26 cellular contexts compared by ENCODE assay signal in the genomic region with DNA sequence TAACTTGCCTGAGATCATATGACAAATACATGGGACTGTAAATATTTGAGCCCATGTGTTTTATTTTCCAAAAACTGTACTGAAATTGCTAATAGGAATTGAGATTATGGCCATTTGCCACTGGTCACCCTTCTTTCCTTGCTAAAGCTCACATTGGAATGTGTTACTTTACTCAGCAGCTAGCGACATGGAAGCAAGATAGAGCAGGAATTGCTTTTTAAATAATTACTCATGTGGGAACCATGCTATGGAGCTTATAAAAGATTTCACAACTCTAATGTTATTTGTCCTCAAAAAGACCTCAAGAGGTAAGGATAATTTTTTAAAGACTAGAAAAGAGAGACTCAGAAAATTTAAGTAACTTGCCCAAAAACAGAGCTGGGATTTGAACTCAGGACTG. TPM values are rescaled to one million over a fixed set of nuclear protein-coding genes. Genes with fewer than 3 reads are reported as not detected.
A peak's percentile ranks its signal among the peaks of the same experiment; 100 is the strongest.
DNase-seq lines count a peak whose midpoint lies in the region; ATAC-seq, FAIRE-seq and TF ChIP-seq lines count a peak whose summit lies in the region.
"Had no signal": no experiment of that assay in that cellular context is flagged by ENCODE, and none has a peak within 500 bp of the region (broad histone marks: within the 10 kb centered on the region; RNA-seq: fewer than 3 reads in every experiment).

No MANE protein-coding gene starts in this region.

- peaks cover 2% of the 10 kb centered on the region for H3K36me3 Mint-ChIP-seq in chondrocyte (ENCODE audit: low read depth)

- peaks cover 3% of the 10 kb centered on the region for H3K27me3 Mint-ChIP-seq in chondrocyte (ENCODE audit: low read depth)
- H3K27me3 Mint-ChIP-seq: central memory CD8-positive, alpha-beta T cell had no signal

- no peak for FAIRE-seq in HTR-8/SVneo (lab: Jason Lieb, UNC)
- FAIRE-seq: TTC549 had no signal

- peak; percentile 56 for ATAC-seq in PC-3
- no peak for ATAC-seq in psoas muscle
- no peak for ATAC-seq in HG02763 (IDR thresholded peaks at IDR 0.05; ENCODE audit: unreplicated experiment)
- no peak for ATAC-seq in HG02870 (IDR thresholded peaks at IDR 0.05; ENCODE audit: unreplicated experiment)

- intact Hi-C loops in PC-3 (cut with micrococcal nuclease), result loop anchor here (5.0 kb wide), 1 partner anchor 106 kb away; no protein-coding TSS in a partner anchor
- intact Hi-C loops in psoas muscle (cut with DNase I), result loop anchor here in 1 of 2 donors (2.0 kb wide), 1 partner anchor 186 kb away; no protein-coding TSS in a partner anchor
- intact Hi-C loops in transverse colon (cut with DNase I; ENCODE audit: low total_unique reads), result no loop called here

- no peak for TF ChIP-seq POLR2A in transverse colon (IDR thresholded peaks at IDR 0.05)

- in situ Hi-C loops in transverse colon (cut with MboI; ENCODE audit: low pct_ligation_motif_present in 1 of 4, low pct_unique_long_range_greater_than_20kb in 1 of 4, low sequenced_read_pairs in 3 of 4), result loop anchor here (5.0 to 10.0 kb wide), 3 partner anchors 184 to 191 kb away; no protein-coding TSS in a partner anchor

- peaks cover 6% of the 10 kb centered on the region for H3K9me3 Mint-ChIP-seq in chondrocyte (ENCODE audit: low read depth)
- H3K9me3 Mint-ChIP-seq: central memory CD8-positive, alpha-beta T cell had no signal

- peak overlapping the region; percentile 40; the same call in 1 of the 2 replicates for H2AFZ ChIP-seq in PC-3 (ENCODE audit: low read length)

- no peak overlapping the region for H3K4me3 Mint-ChIP-seq in chondrocyte (ENCODE audit: unreplicated experiment)
- H3K4me3 Mint-ChIP-seq: B cell; central memory CD8-positive, alpha-beta T cell; memory B cell had no signal

- H3K9me2 ChIP-seq in PC-3 (replicated peaks; ENCODE audit: low read length), result no peaks in the 10 kb centered on the region

- H3F3A ChIP-seq in PC-3 (ENCODE audit: low read length, unreplicated experiment), result no peaks in the 10 kb centered on the region

- H3K4me3 ChIP-seq in PC-3 (ENCODE audit: low read length), result no peak overlapping the region
- no peak overlapping the region for H3K4me3 ChIP-seq in psoas muscle
- H3K4me3 ChIP-seq in transverse colon, result no peak overlapping the region
- H3K4me3 ChIP-seq: adrenal gland, spleen had no signal

- H3K27ac Mint-ChIP-seq in chondrocyte (ENCODE audit: unreplicated experiment), result peak overlapping the region; percentile 63
- H3K27ac Mint-ChIP-seq: B cell, memory B cell had no signal

- H4K20me1 ChIP-seq in PC-3 (ENCODE audit: low read length), result no peaks in the 10 kb centered on the region

- H3K36me3 ChIP-seq in PC-3 (ENCODE audit: low read depth, low read length), result no peaks in the 10 kb centered on the region
- peaks cover 0 to 63% of the 10 kb centered on the region in 2 donors for H3K36me3 ChIP-seq in psoas muscle (ENCODE audit: insufficient read depth in 1 of 2, low read depth in 1 of 2)
- no peaks in the 10 kb centered on the region for H3K36me3 ChIP-seq in transverse colon
- H3K36me3 ChIP-seq: adrenal gland had no signal

- H3K4me1 ChIP-seq in PC-3 (ENCODE audit: insufficient read depth, low read length), result peaks cover 15% of the 10 kb centered on the region
- H3K4me1 ChIP-seq in psoas muscle, result peaks cover 22% of the 10 kb centered on the region
- peaks cover 0 to 17% (median 6%) of the 10 kb centered on the region in 4 donors for H3K4me1 ChIP-seq in transverse colon
- H3K4me1 ChIP-seq: adrenal gland had no signal

- H3K9me3 ChIP-seq in PC-3 (ENCODE audit: low read length) (no peaks in the 10 kb centered on the region), psoas muscle (peaks cover 12% of the 10 kb centered on the region), transverse colon (no peaks in the 10 kb centered on the region)
- H3K9me3 ChIP-seq: adrenal gland had no signal

- CTCF ChIA-PET in PC-3 (lab: Charles Lee), result interaction anchor here (0.8 to 1.4 kb wide), 2 partner anchors 26 to 186 kb away, joined by 3 to 11 read pairs; no protein-coding TSS in a partner anchor

- POLR2A ChIA-PET in PC-3 (lab: Charles Lee; ENCODE audit: unreplicated experiment), result interaction anchor here (0.5 to 0.6 kb wide), 2 partner anchors 48 to 160 kb away, joined by 5 to 6 read pairs; no protein-coding TSS in a partner anchor

- TF ChIP-seq CTCF in PC-3 (conservative IDR thresholded peaks at IDR 0.05; ENCODE audit: low read depth, low read length), result no peak
- TF ChIP-seq CTCF in chondrocyte (IDR thresholded peaks at IDR 0.05), result no peak
- TF ChIP-seq CTCF in psoas muscle (IDR thresholded peaks at IDR 0.05), result no peak
- no peak for TF ChIP-seq CTCF in transverse colon (IDR thresholded peaks at IDR 0.05)

- peaks cover 28% of the 10 kb centered on the region for H3K4me1 Mint-ChIP-seq in chondrocyte (ENCODE audit: low read depth)
- H3K4me1 Mint-ChIP-seq: B cell had no signal

- peak overlapping the region; percentile 35; the same call in 1 of the 2 replicates for H3K9ac ChIP-seq in PC-3 (ENCODE audit: low read length)

- 85 to 94% (median 88%) methylated on average over 1 of the region's 1 CpG for WGBS in psoas muscle, 3 donors
- WGBS in transverse colon (ENCODE audit: low coverage in 1 of 2), 2 donors, result 88 to 100% methylated on average over 1 of the region's 1 CpG

- H3K79me2 ChIP-seq in PC-3 (ENCODE audit: low read length), result no peaks in the 10 kb centered on the region

- H3K27me3 ChIP-seq in PC-3 (ENCODE audit: low read length), result no peaks in the 10 kb centered on the region
- H3K27me3 ChIP-seq in psoas muscle (ENCODE audit: insufficient read depth in 3 of 3, low read length in 2 of 3), result no peaks in the 10 kb centered on the region
- no peaks in the 10 kb centered on the region for H3K27me3 ChIP-seq in transverse colon
- H3K27me3 ChIP-seq: adrenal gland had no signal

- TF ChIP-seq EP300 in transverse colon (IDR thresholded peaks at IDR 0.05; ENCODE audit: low read depth), result no peak

- H3K27ac ChIP-seq in PC-3 (ENCODE audit: low read length) (peak overlapping the region; percentile 66), psoas muscle (peak overlapping the region; percentile 34), transverse colon (no peak overlapping the region)
- H3K27ac ChIP-seq: adrenal gland, spleen had no signal

- H3K4me2 ChIP-seq in PC-3 (ENCODE audit: low read length), result peak overlapping the region; percentile 61

- no TSS peak for BruUV-seq in PC-3 (replicated peaks; lab: Mats Ljungman, UMichigan)

- peak; percentile 94 for DNase-seq in EH (ENCODE audit: low read depth)
- DNase-seq in PC-3, result peak; percentile 74
- DNase-seq in chondrocyte (ENCODE audit: low spot score), result no peak
- no peak for DNase-seq in psoas muscle
- DNase-seq in transverse colon, result no peak
- DNase-seq in HTR-8/SVneo (ENCODE audit: insufficient read length, low spot score), result no peak
- DNase-seq: activated CD4-positive, alpha-beta T cell treated with anti-CD3 and anti-CD28 coated beads for 1 hour; activated gamma-delta T cell treated with Interleukin-2 at 50 U/mL for 16 hours; activated T-cell treated with anti-CD3 and anti-CD28 coated beads, Interleukin-2, amount 50 U/mL, for 1 hour; adrenal gland; COR-L47; DMS79 treated with DMSO at 0.1 percent for 48 hours; KBM-7; kidney glomerular epithelial cell; NCI-H1694; nucleus accumbens; spleen; stimulated activated CD4-positive, alpha-beta T cell treated with anti-CD3 and anti-CD28 coated beads, Interleukin-4, amount 100 ng/mL, for 1 hour; stimulated activated naive CD4-positive, alpha-beta T cell had no signal

RNA-seq across cellular contexts. Expression of a gene that starts 48.8 kb away (rescaled TPM):
- total RNA-seq in PC-3 (2014; rRNA removed) (42.1 and 51.4 TPM in 2 replicates), chondrocyte (107 to 119 TPM (median 118 TPM) in 3 replicates), psoas muscle (10 to 100 TPM in 1 of 4 donors, 1 to 10 TPM in 3; 2.6 to 11.4 (median 4.3) TPM), transverse colon (10 to 100 TPM; 25.1 to 56.9 (median 26.4) TPM)
- polyA plus RNA-seq in psoas muscle, result 1 to 10 TPM; 1.3 to 1.8 (median 1.6) TPM
- total RNA-seq: OCI-LY7 had no signal

Comparison
In these comparisons a context has a peak if more than half of its experiments do, and no peak if none do; other contexts are left out.
1. DNase-seq: peak in EH (single experiment) and PC-3 (single experiment); none in chondrocyte (single experiment), psoas muscle (0 of 2), transverse colon (single experiment) and HTR-8/SVneo (single experiment).
2. H3K27ac ChIP-seq: peak in PC-3 (single experiment) and psoas muscle (single experiment); none in transverse colon (0 of 4).